ENCODE assay signal across 26 cellular contexts in genomic region chr12:20429876-20430275, GRCh38.
A peak's percentile ranks its signal among the peaks of the same experiment; 100 is the strongest.
DNase-seq lines count a peak whose midpoint lies in the region; ATAC-seq, FAIRE-seq and TF ChIP-seq lines count a peak whose summit lies in the region.
"Had no signal": no experiment of that assay in that cellular context is flagged by ENCODE, and none has a peak within 500 bp of the region (broad histone marks: within the 10 kb centered on the region; RNA-seq: fewer than 3 reads in every experiment).

No MANE protein-coding gene starts in this region.

- H4K91ac ChIP-seq in H9 (ENCODE audit: insufficient read length, low read depth, low read length): no peak overlapping the region

- H3K14ac ChIP-seq in H9 (ENCODE audit: insufficient read depth, low read length): no peak overlapping the region

- no peak overlapping the region for H3T11ph ChIP-seq in H9 (ENCODE audit: low read length)

- DNase-seq in H9 (no peak), chondrocyte (ENCODE audit: low spot score) (no peak), pancreas (no peak), AG08395 (ENCODE audit: low spot score) (no peak)
- DNase-seq in activated CD4-positive, alpha-beta T cell treated with anti-CD3 and anti-CD28 coated beads, Interleukin-2, amount 50 U/mL, for 48 hours: no peak
- DNase-seq: CD8-positive, alpha-beta memory T cell; DMS 273 treated with DMSO at 0.1 percent for 48 hours; DMS79 treated with DMSO at 0.1 percent for 48 hours; GF-D8; MM.1S; NCI-H1694; NCI-H2081; NCI-H2227 treated with DMSO at 0.1 percent for 48 hours; NCI-H510A; NCI-H69; RPMI8226; SHP77 had no signal

- H3K18ac ChIP-seq in H9 (ENCODE audit: insufficient read length, low read depth, low read length): no peak overlapping the region

- no peak overlapping the region for H3K4ac ChIP-seq in H9 (ENCODE audit: low read depth, low read length)

- H4K8ac ChIP-seq in H9 (replicated peaks; ENCODE audit: insufficient read length, low read depth, low read length): no peak overlapping the region

- H3K4me3 ChIP-seq in iPS-18a (ENCODE audit: low read length) (no peak overlapping the region), pancreas (no peak overlapping the region)
- H3K4me3 ChIP-seq: A549 had no signal

- no peak overlapping the region for H2BK15ac ChIP-seq in H9 (ENCODE audit: low read depth, low read length)

- H3K4me3 Mint-ChIP-seq in H9 (no peak overlapping the region), chondrocyte (ENCODE audit: unreplicated experiment) (no peak overlapping the region)
- H3K4me3 Mint-ChIP-seq: B cell; CD8-positive, alpha-beta memory T cell; IgD-negative memory B cell had no signal

- H3K27ac ChIP-seq in H9 (ENCODE audit: insufficient read length, low read depth, low read length) (no peak overlapping the region), iPS-18a (ENCODE audit: low read length) (no peak overlapping the region), pancreas (no peak overlapping the region)
- H3K27ac ChIP-seq: A549, C4-2B, KMS-11 had no signal

- H2AK5ac ChIP-seq in H9 (ENCODE audit: insufficient read length, low read length): no peak overlapping the region

- H3K9ac ChIP-seq in H9 (ENCODE audit: extremely low read depth, insufficient read length, low read length) (no peak overlapping the region), iPS-18a (ENCODE audit: low read length) (peak overlapping the region; percentile 22)
- H3K9ac ChIP-seq: KMS-11 had no signal

- H2BK12ac ChIP-seq in H9 (ENCODE audit: insufficient read length, low read depth, low read length): no peak overlapping the region

- H3K4me1 Mint-ChIP-seq in H9: peaks cover 52% of the 10 kb centered on the region in 2 experiments
- H3K4me1 Mint-ChIP-seq in chondrocyte (ENCODE audit: low read depth): peaks cover 45% of the 10 kb centered on the region
- H3K4me1 Mint-ChIP-seq: B cell; CD8-positive, alpha-beta memory T cell; IgD-negative memory B cell had no signal

- TF ChIP-seq CTCF in H9 (conservative IDR thresholded peaks at IDR 0.05): no peak
- TF ChIP-seq CTCF in chondrocyte (IDR thresholded peaks at IDR 0.05): no peak
- TF ChIP-seq CTCF in pancreas (IDR thresholded peaks at IDR 0.05): no peak

- H4K20me1 ChIP-seq in H9 (ENCODE audit: control insufficient read depth, insufficient read depth, insufficient read length): no peaks in the 10 kb centered on the region

- no peak overlapping the region for H3K56ac ChIP-seq in H9 (ENCODE audit: insufficient read length, low read depth, low read length)

- H2BK5ac ChIP-seq in H9 (ENCODE audit: insufficient read length, low read length): no peak overlapping the region

- 0 out of 7 replicates have a peak overlapping the region, but pooled peaks of 2 of the 3 experiments have one; percentile 15 to 51 for H3K27ac Mint-ChIP-seq in H9
- H3K27ac Mint-ChIP-seq in chondrocyte (ENCODE audit: unreplicated experiment): peak overlapping the region; percentile 3
- H3K27ac Mint-ChIP-seq: B cell; CD8-positive, alpha-beta memory T cell; IgD-negative memory B cell had no signal

- H3K4me2 ChIP-seq in H9 (ENCODE audit: insufficient read depth, insufficient read length, low read length): no peak overlapping the region
- H3K4me2 ChIP-seq: A549, KMS-11 had no signal

- no peak overlapping the region for H2AFZ ChIP-seq in H9 (ENCODE audit: low read length)

- ATAC-seq in pancreas (no peak), GM21423 (IDR thresholded peaks at IDR 0.05; ENCODE audit: unreplicated experiment) (no peak)
- ATAC-seq: A549 had no signal

- no peaks in the 10 kb centered on the region for H3K23me2 ChIP-seq in H9 (ENCODE audit: insufficient read length, low read depth, low read length, poor library complexity, severe bottlenecking)

- H3K79me1 ChIP-seq in H9 (ENCODE audit: insufficient read depth, low read depth, low read length, poor library complexity, severe bottlenecking): no peaks in the 10 kb centered on the region

- H2BK20ac ChIP-seq in H9 (ENCODE audit: low read depth, low read length, poor library complexity, severe bottlenecking): no peak overlapping the region

- H3K9me3 Mint-ChIP-seq in H9: no peaks in the 10 kb centered on the region
- H3K9me3 Mint-ChIP-seq in chondrocyte (ENCODE audit: low read depth): no peaks in the 10 kb centered on the region

- H3K23ac ChIP-seq in H9 (ENCODE audit: insufficient read length, low read depth, low read length): no peak overlapping the region

- intact Hi-C loops in pancreas (cut with DNase I): no loop called here

- no CpG with 5 or more reads among the region's 2 CpGs for WGBS in H9 (ENCODE audit: extremely low coverage, insufficient read length, low lambda C conversion rate)
- WGBS in pancreas, 2 donors: 48 to 63% methylated on average over 2 of the region's 2 CpGs

- H2BK120ac ChIP-seq in H9 (ENCODE audit: low read depth, low read length, poor library complexity, severe bottlenecking): no peak overlapping the region

- H3K27me3 Mint-ChIP-seq in H9 (ENCODE audit: low read depth) (no peaks in the 10 kb centered on the region), chondrocyte (ENCODE audit: low read depth) (no peaks in the 10 kb centered on the region)
- H3K27me3 Mint-ChIP-seq: B cell, IgD-negative memory B cell had no signal

- H3K4me1 ChIP-seq in H9 (ENCODE audit: insufficient read depth, low read length) (no peaks in the 10 kb centered on the region; the same call in 1 of the 2 replicates), iPS-18a (ENCODE audit: control insufficient read depth, low read depth, low read length) (peaks cover 36% of the 10 kb centered on the region), pancreas (no peaks in the 10 kb centered on the region)

- peak; percentile 39 for FAIRE-seq in pancreas (lab: Jason Lieb, UNC)
- FAIRE-seq: A549, GM12891, H54 had no signal

- H3K79me2 ChIP-seq in H9 (ENCODE audit: insufficient read depth, low read length): no peaks in the 10 kb centered on the region

- no peaks in the 10 kb centered on the region for H3K9me3 ChIP-seq in H9 (ENCODE audit: control insufficient read depth, low read depth, low read length)
- H3K9me3 ChIP-seq in iPS-18a (ENCODE audit: control insufficient read depth, low read depth, low read length): no peaks in the 10 kb centered on the region
- no peaks in the 10 kb centered on the region for H3K9me3 ChIP-seq in pancreas
- H3K9me3 ChIP-seq: A549 had no signal

- H3K36me3 Mint-ChIP-seq in H9 (ENCODE audit: insufficient read depth in 1 of 3, low read depth in 3 of 3) (no peaks in the 10 kb centered on the region), chondrocyte (ENCODE audit: low read depth) (peaks cover 2% of the 10 kb centered on the region)
- H3K36me3 Mint-ChIP-seq: CD8-positive, alpha-beta memory T cell; IgD-negative memory B cell had no signal

- H4K5ac ChIP-seq in H9 (ENCODE audit: insufficient read length, low read depth, low read length): no peak overlapping the region

- H3K27me3 ChIP-seq in H9 (ENCODE audit: insufficient read depth, low read length) (no peaks in the 10 kb centered on the region), iPS-18a (ENCODE audit: control insufficient read depth, insufficient read depth, low read length) (no peaks in the 10 kb centered on the region), pancreas (no peaks in the 10 kb centered on the region)

- no peaks in the 10 kb centered on the region for H3K36me3 ChIP-seq in iPS-18a (ENCODE audit: control insufficient read depth, low read depth, low read length)
- no peaks in the 10 kb centered on the region for H3K36me3 ChIP-seq in pancreas
